16 cellular contexts compared by ENCODE assay signal in the genomic region with DNA sequence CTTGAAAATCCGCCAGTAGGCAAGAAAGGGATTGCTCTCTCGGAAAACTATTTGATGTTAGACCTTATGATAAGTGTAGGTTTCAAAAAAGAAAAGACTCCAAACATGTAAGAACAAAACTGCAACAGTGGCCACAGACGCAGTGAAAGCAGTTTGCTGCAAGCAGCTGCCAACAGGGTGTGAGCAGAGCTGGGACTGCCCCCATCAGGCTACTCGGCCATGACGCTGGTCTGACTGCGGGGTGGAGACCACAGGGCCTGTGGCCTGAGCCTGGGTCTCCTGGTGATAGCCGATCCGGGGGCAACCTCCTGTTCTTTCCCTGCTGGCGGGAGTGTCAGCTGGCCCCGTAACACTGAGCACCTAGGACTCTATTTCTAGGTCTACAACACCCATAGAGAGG.
DNase-seq lines count a peak whose midpoint lies in the region; ATAC-seq and TF ChIP-seq lines count a peak whose summit lies in the region.
"Had no signal": no experiment of that assay in that cellular context is flagged by ENCODE, and none has a peak within 500 bp of the region (broad histone marks: within the 10 kb centered on the region; RNA-seq: fewer than 3 reads in every experiment).

No MANE protein-coding gene starts in this region.

- no peaks in the 10 kb centered on the region for H3K27me3 ChIP-seq in layer of hippocampus (ENCODE audit: control insufficient read depth, insufficient read depth, low read length)
- H3K27me3 ChIP-seq: sigmoid colon had no signal

- peak; percentile 65 for ATAC-seq in GM19372 (IDR thresholded peaks at IDR 0.05; ENCODE audit: low read depth, unreplicated experiment)
- ATAC-seq in HG03442 (IDR thresholded peaks at IDR 0.05; ENCODE audit: unreplicated experiment) = peak; percentile 90
- no peak for ATAC-seq in HG03432 (IDR thresholded peaks at IDR 0.05; ENCODE audit: unreplicated experiment)
- ATAC-seq: activated CD8-positive, alpha-beta T cell treated with anti-CD3 and anti-CD28 coated beads, Interleukin-2, amount 10 ng/mL, durations not matched to agents 7 days and 5 days had no signal

- peak; percentile 21 for TF ChIP-seq CTCF in GM10266 (IDR thresholded peaks at IDR 0.05; ENCODE audit: control insufficient read depth, insufficient read depth, low read depth, missing control alignments)

- H3K27ac ChIP-seq in layer of hippocampus (ENCODE audit: low read depth, low read length) = peak overlapping the region; percentile 12
- H3K27ac ChIP-seq: sigmoid colon had no signal

- DNase-seq in GM10266 (ENCODE audit: extremely low spot score) = peak; percentile 78
- no peak for DNase-seq in D341Med (ENCODE audit: low spot score)
- DNase-seq in NOMO-1 treated with DMSO at 0.1 percent for 48 hours (lab: John Stamatoyannopoulos, UW; ENCODE audit: unreplicated experiment) = no peak
- no peak for DNase-seq in effector CD4-positive, alpha-beta T cell
- DNase-seq: ACHN; activated CD8-positive, alpha-beta T cell treated with anti-CD3 and anti-CD28 coated beads, Interleukin-2, amount 10 ng/mL, durations not matched to agents 7 days and 5 days; activated naive CD4-positive, alpha-beta T cell treated with anti-CD3 and anti-CD28 coated beads, Interleukin-2, amount 10 ng/mL, durations not matched to agents 7 days and 5 days; MV-4-11; NCI-H345; sigmoid colon; T-helper 9 cell; trophoblast cell had no signal
